Comparison of ENCODE assay signal across 9 cellular contexts in genomic region chr2:71742953-71743601, GRCh38.
A peak's percentile ranks its signal among the peaks of the same experiment; 100 is the strongest.
DNase-seq lines count a peak whose midpoint lies in the region; ATAC-seq and TF ChIP-seq lines count a peak whose summit lies in the region.
"Had no signal": no experiment of that assay in that cellular context is flagged by ENCODE, and none has a peak within 500 bp of the region (broad histone marks: within the 10 kb centered on the region; RNA-seq: fewer than 3 reads in every experiment).

No MANE protein-coding gene starts in this region.

- no peaks in the 10 kb centered on the region for H3K4me1 Mint-ChIP-seq in CD8-positive, alpha-beta memory T cell
- H3K4me1 Mint-ChIP-seq in osteocyte (ENCODE audit: unreplicated experiment), result peaks cover 26% of the 10 kb centered on the region

- no peaks in the 10 kb centered on the region for H3K27me3 ChIP-seq in CD8-positive, alpha-beta memory T cell (ENCODE audit: insufficient read depth, low read length, poor library complexity, severe bottlenecking)

- H3K36me3 Mint-ChIP-seq in CD8-positive, alpha-beta memory T cell, result no peaks in the 10 kb centered on the region
- H3K36me3 Mint-ChIP-seq in osteocyte (ENCODE audit: unreplicated experiment), result peaks cover 8% of the 10 kb centered on the region
- H3K36me3 Mint-ChIP-seq: type B pancreatic cell had no signal

- no peak for ATAC-seq in activated CD4-positive, CD25-positive, alpha-beta regulatory T cell treated with anti-CD3 and anti-CD28 coated beads, Interleukin-2, amount 50 U/mL, for 24 hours
- no peak for ATAC-seq in GM19395 (IDR thresholded peaks at IDR 0.05; ENCODE audit: unreplicated experiment)

- CTCF ChIA-PET in CD8-positive, alpha-beta memory T cell (lab: Charles Lee), result no interaction called here

- POLR2A ChIA-PET in CD8-positive, alpha-beta memory T cell (lab: Charles Lee), result no interaction called here

- H3K9me3 ChIP-seq in CD8-positive, alpha-beta memory T cell (ENCODE audit: low read length), result no peaks in the 10 kb centered on the region

- no peaks in the 10 kb centered on the region for H3K4me1 ChIP-seq in CD8-positive, alpha-beta memory T cell (ENCODE audit: insufficient read depth, low read length)

- no peak for TF ChIP-seq CTCF in fibroblast of mammary gland (conservative IDR thresholded peaks at IDR 0.05; ENCODE audit: control insufficient read depth, insufficient read depth, low read depth, low read length)
- no peak for TF ChIP-seq CTCF in osteocyte (IDR thresholded peaks at IDR 0.05)

- H3K4me3 ChIP-seq in CD8-positive, alpha-beta memory T cell (ENCODE audit: low read length), result no peak overlapping the region
- no peak overlapping the region for H3K4me3 ChIP-seq in fibroblast of mammary gland (ENCODE audit: control insufficient read depth, low read depth, low read length)

- H3K4me3 Mint-ChIP-seq in CD8-positive, alpha-beta memory T cell, result no peak overlapping the region
- no peak overlapping the region for H3K4me3 Mint-ChIP-seq in osteocyte (ENCODE audit: unreplicated experiment)
- H3K4me3 Mint-ChIP-seq: type B pancreatic cell had no signal

- H3K9me3 Mint-ChIP-seq in CD8-positive, alpha-beta memory T cell, result peaks cover 0 to 3% (median 0%) of the 10 kb centered on the region in 5 donors
- peaks cover 10% of the 10 kb centered on the region for H3K9me3 Mint-ChIP-seq in osteocyte (ENCODE audit: unreplicated experiment)
- H3K9me3 Mint-ChIP-seq: type B pancreatic cell had no signal

- DNase-seq in CD8-positive, alpha-beta memory T cell, result no peak
- DNase-seq in NCI-H460 (ENCODE audit: extremely low read depth, low read depth) (peak; percentile 52), fibroblast of mammary gland (ENCODE audit: low read depth) (peak; percentile 94), osteocyte (ENCODE audit: extremely low spot score, unreplicated experiment) (no peak), NCI-H510A (lab: John Stamatoyannopoulos, UW) (no peak)
- DNase-seq in effector CD4-positive, alpha-beta T cell, result no peak

- peaks cover 9 to 11% of the 10 kb centered on the region in 2 donors for H3K27me3 Mint-ChIP-seq in CD8-positive, alpha-beta memory T cell
- no peaks in the 10 kb centered on the region for H3K27me3 Mint-ChIP-seq in osteocyte (ENCODE audit: unreplicated experiment)
- H3K27me3 Mint-ChIP-seq: type B pancreatic cell had no signal

- H3K27ac ChIP-seq in CD8-positive, alpha-beta memory T cell (ENCODE audit: low read depth, low read length), result peak overlapping the region; percentile 47

- H3K27ac Mint-ChIP-seq in CD8-positive, alpha-beta memory T cell, result no peak overlapping the region
- H3K27ac Mint-ChIP-seq in osteocyte (ENCODE audit: unreplicated experiment), result peak overlapping the region; percentile 71
- H3K27ac Mint-ChIP-seq: type B pancreatic cell had no signal

- H3K36me3 ChIP-seq in CD8-positive, alpha-beta memory T cell (ENCODE audit: insufficient read depth, low read length), result no peaks in the 10 kb centered on the region

Comparison
In these comparisons a context has a peak if more than half of its experiments do, and no peak if none do; other contexts are left out.
1. DNase-seq: peak in NCI-H460 (single experiment) and fibroblast of mammary gland (single experiment); none in CD8-positive, alpha-beta memory T cell (0 of 5), osteocyte (single experiment), effector CD4-positive, alpha-beta T cell (single experiment) and NCI-H510A (single experiment).